In genomic region chr6:36196880-36197548, GRCh38 we compare ENCODE assay signal across 8 cellular contexts. TPM values are rescaled to one million over a fixed set of nuclear protein-coding genes. Genes with fewer than 3 reads are reported as not detected.
DNase-seq lines count a peak whose midpoint lies in the region; ATAC-seq and TF ChIP-seq lines count a peak whose summit lies in the region.

No MANE protein-coding gene starts in this region.

- no peaks in the 10 kb centered on the region for H3F3A ChIP-seq in PC-3 (ENCODE audit: low read length, unreplicated experiment)

- peaks cover 2% of the 10 kb centered on the region for H3K9me3 Mint-ChIP-seq in activated T-cell treated with anti-CD3 and anti-CD28 coated beads, Interleukin-2, amount 50 U/mL, for 24 hours

- peak overlapping the region; percentile 96 for H3K27ac Mint-ChIP-seq in activated T-cell treated with anti-CD3 and anti-CD28 coated beads, Interleukin-2, amount 50 U/mL, for 24 hours

- peak overlapping the region; percentile 94 for H2AFZ ChIP-seq in PC-3 (ENCODE audit: low read length)

- BruUV-seq in PC-3 (replicated peaks; lab: Mats Ljungman, UMichigan) = no TSS peak

- peak overlapping the region; percentile 100 for H3K4me2 ChIP-seq in PC-3 (ENCODE audit: low read length)

- H3K4me3 Mint-ChIP-seq in activated T-cell treated with anti-CD3 and anti-CD28 coated beads, Interleukin-2, amount 50 U/mL, for 24 hours = peak overlapping the region; percentile 84

- H3K9me3 ChIP-seq in PC-3 (ENCODE audit: low read length) = no peaks in the 10 kb centered on the region
- no peaks in the 10 kb centered on the region for H3K9me3 ChIP-seq in esophagus (ENCODE audit: control insufficient read depth in 2 of 2, insufficient read depth in 1 of 2, low read depth in 1 of 2, low read length in 1 of 2)
- H3K9me3 ChIP-seq in mucosa of stomach (ENCODE audit: control insufficient read depth, low read length) = no peaks in the 10 kb centered on the region

- H3K9ac ChIP-seq in PC-3 (ENCODE audit: low read length) (peak overlapping the region; percentile 80), mucosa of stomach (ENCODE audit: low read length) (peak overlapping the region; percentile 79)

- H3K4me1 ChIP-seq in PC-3 (ENCODE audit: insufficient read depth, low read length) (peaks cover 7% of the 10 kb centered on the region; the same call in 1 of the 2 replicates), esophagus (ENCODE audit: control insufficient read depth in 2 of 2, insufficient read depth in 2 of 2, low read length in 1 of 2) (peaks cover 5 to 11% of the 10 kb centered on the region in 2 donors), mucosa of stomach (ENCODE audit: control insufficient read depth, insufficient read depth, low read length) (peaks cover 15% of the 10 kb centered on the region)

- TF ChIP-seq CTCF in PC-3 (conservative IDR thresholded peaks at IDR 0.05; ENCODE audit: low read depth, low read length) = no peak

- peaks cover 56% of the 10 kb centered on the region for H3K4me1 Mint-ChIP-seq in activated T-cell treated with anti-CD3 and anti-CD28 coated beads, Interleukin-2, amount 50 U/mL, for 24 hours (ENCODE audit: low read depth)

- peak; percentile 97 for DNase-seq in DMS53 (lab: John Stamatoyannopoulos, UW)
- DNase-seq in Jurkat, Clone E6-1 (ENCODE audit: low read depth, low spot score) = peak; percentile 96
- peak; percentile 98 for DNase-seq in PC-3
- DNase-seq in activated T-cell treated with anti-CD3 and anti-CD28 coated beads, Interleukin-2, amount 50 U/mL, for 24 hours = peak; percentile 100
- peak; percentile 100 for DNase-seq in stimulated activated CD8-positive, alpha-beta memory T cell treated with anti-CD3 and anti-CD28 coated beads, Interleukin-4, amount 100 ng/mL, for 48 hours

- H3K27ac ChIP-seq in PC-3 (ENCODE audit: low read length) = no peak overlapping the region
- H3K27ac ChIP-seq in esophagus (ENCODE audit: low read depth in 2 of 2, low read length in 1 of 2) = peak overlapping the region; percentile 91 to 96

- peak overlapping the region; percentile 66 for H3K4me3 ChIP-seq in Jurkat, Clone E6-1 (ENCODE audit: low read length)
- peak overlapping the region; percentile 94 for H3K4me3 ChIP-seq in PC-3 (ENCODE audit: low read length)
- H3K4me3 ChIP-seq in esophagus (ENCODE audit: low read depth in 1 of 2, low read length in 2 of 2) = peak overlapping the region; percentile 67 to 71
- peak overlapping the region; percentile 52 for H3K4me3 ChIP-seq in mucosa of stomach (ENCODE audit: low read length)

- POLR2A ChIA-PET in PC-3 (lab: Charles Lee; ENCODE audit: unreplicated experiment) = interaction anchor here (0.7 kb wide), 1 partner anchor 161 kb away, joined by 4 read pairs; no protein-coding TSS in a partner anchor

- H3K79me2 ChIP-seq in PC-3 (ENCODE audit: low read length) = peaks cover 49% of the 10 kb centered on the region

- H4K20me1 ChIP-seq in PC-3 (ENCODE audit: low read length) = peaks cover 8% of the 10 kb centered on the region; the same call in 1 of the 2 replicates

- ATAC-seq in GM21717 (IDR thresholded peaks at IDR 0.05; ENCODE audit: unreplicated experiment) = peak; percentile 89
- peak; percentile 93 for ATAC-seq in PC-3

- no peaks in the 10 kb centered on the region for H3K27me3 Mint-ChIP-seq in activated T-cell treated with anti-CD3 and anti-CD28 coated beads, Interleukin-2, amount 50 U/mL, for 24 hours

- H3K27me3 ChIP-seq in PC-3 (ENCODE audit: low read length) (no peaks in the 10 kb centered on the region), esophagus (ENCODE audit: control insufficient read depth in 1 of 2, insufficient read depth in 2 of 2, low read length in 2 of 2) (no peaks in the 10 kb centered on the region), mucosa of stomach (ENCODE audit: control insufficient read depth, insufficient read depth, low read length) (no peaks in the 10 kb centered on the region)

- CTCF ChIA-PET in PC-3 (lab: Charles Lee) = interaction anchor here (0.7 kb wide), 1 partner anchor 267 kb away, joined by 4 read pairs; no protein-coding TSS in a partner anchor

- peaks cover 20% of the 10 kb centered on the region for H3K36me3 ChIP-seq in PC-3 (ENCODE audit: low read depth, low read length)
- H3K36me3 ChIP-seq in esophagus (ENCODE audit: control insufficient read depth in 2 of 2, insufficient read depth in 2 of 2, low read length in 1 of 2) = peaks cover 8 to 14% of the 10 kb centered on the region in 2 donors
- H3K36me3 ChIP-seq in mucosa of stomach (ENCODE audit: control insufficient read depth, insufficient read depth, low read length) = peaks cover 14% of the 10 kb centered on the region

- intact Hi-C loops in PC-3 (cut with micrococcal nuclease) = loop anchor here (1.0 kb wide), 2 partner anchors 67 to 170 kb away; partner anchors contain the start of genes MAPK13 and MAPK14

- H3K36me3 Mint-ChIP-seq in activated T-cell treated with anti-CD3 and anti-CD28 coated beads, Interleukin-2, amount 50 U/mL, for 24 hours (ENCODE audit: low read depth) = peaks cover 28% of the 10 kb centered on the region

- WGBS in esophagus, 2 donors = 0 to 1% methylated on average over 48 to 58 of the region's 58 CpGs

- H3K9me2 ChIP-seq in PC-3 (replicated peaks; ENCODE audit: low read length) = no peaks in the 10 kb centered on the region

RNA-seq across cellular contexts. Expression of gene BRPF3, which starts 0.5 kb away (rescaled TPM):
- polyA plus RNA-seq in Jurkat, Clone E6-1 (2012; ENCODE audit: insufficient read depth, insufficient read length) = 13.3 TPM
- total RNA-seq in PC-3 (2014; rRNA removed) = 14.3 and 21.4 TPM in 2 replicates
- 1 to 10 TPM; 6.5 to 7.7 TPM for polyA plus RNA-seq in esophagus
